Comparison of ENCODE assay signal across 8 cellular contexts in the genomic region with DNA sequence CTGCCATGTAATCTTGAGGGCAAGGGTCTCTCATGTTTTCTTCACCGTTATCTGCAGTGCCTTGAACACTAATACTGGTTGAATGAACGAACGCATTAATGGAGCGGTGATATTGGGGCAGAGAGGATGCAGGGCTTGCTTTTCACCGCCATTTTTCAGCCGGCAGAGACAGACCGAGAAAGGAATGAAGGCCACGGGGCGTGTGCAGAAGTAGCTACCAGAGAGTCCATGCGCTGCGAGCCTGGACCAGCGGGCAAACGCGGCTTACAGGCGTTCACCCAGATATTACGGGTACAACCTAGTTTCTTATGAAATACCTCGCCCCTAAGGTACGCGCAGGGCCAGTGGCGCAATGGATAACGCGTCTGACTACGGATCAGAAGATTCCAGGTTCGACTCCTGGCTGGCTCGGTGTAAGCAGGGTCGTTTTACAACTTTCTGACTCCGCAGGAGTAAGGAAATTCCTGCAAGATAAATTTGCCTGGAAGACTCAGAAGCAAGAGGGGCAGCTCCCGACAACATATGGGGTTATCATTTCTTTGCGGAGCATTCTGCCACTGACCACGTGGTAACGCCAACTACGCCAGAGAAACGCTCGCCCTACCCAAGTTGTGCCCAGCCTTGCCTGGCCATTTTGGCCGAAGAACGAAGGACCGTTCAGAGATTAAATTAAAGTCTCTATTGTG. TPM values are rescaled to one million over a fixed set of nuclear protein-coding genes. Genes with fewer than 3 reads are reported as not detected.
DNase-seq lines count a peak whose midpoint lies in the region; ATAC-seq, FAIRE-seq and TF ChIP-seq lines count a peak whose summit lies in the region.

No MANE protein-coding gene starts in this region.

- H4K20me1 ChIP-seq in H1 (replicated peaks in 1 of 2; ENCODE audit: control insufficient read depth in 1 of 2, insufficient read depth in 2 of 2, low read length in 2 of 2) = no peaks in the 10 kb centered on the region

- no peak overlapping the region for H2BK15ac ChIP-seq in H1 (ENCODE audit: low read length)

- no peak overlapping the region for H4K5ac ChIP-seq in H1 (ENCODE audit: insufficient read length, low read depth, low read length)

- no peak overlapping the region for H2BK20ac ChIP-seq in H1 (ENCODE audit: low read length)

- H2BK120ac ChIP-seq in H1 (replicated peaks; ENCODE audit: low read depth, low read length) = peak overlapping the region; percentile 82

- intact Hi-C loops in CD4-positive, alpha-beta T cell (cut with DNase I, micrococcal nuclease) = loop anchor here in 1 of 2 experiments (1.0 to 10.0 kb wide), 5 partner anchors 16 to 937 kb away; partner anchors contain the start of genes BTN2A1, BTN3A3 and ZNF184

- FAIRE-seq in H1 (lab: Jason Lieb, UNC) = no peak

- no peak overlapping the region; the same call in 1 of the 2 replicates for H4K8ac ChIP-seq in H1 (ENCODE audit: extremely low read depth, insufficient read depth, low read length)

- no peak overlapping the region for H3K23ac ChIP-seq in H1 (ENCODE audit: insufficient read length)

- H2BK12ac ChIP-seq in H1 (ENCODE audit: low read depth, low read length) = no peak overlapping the region; the same call in 1 of the 2 replicates

- H3K14ac ChIP-seq in H1 (ENCODE audit: insufficient read length) = no peak overlapping the region

- WGBS in H1 (ENCODE audit: extremely low coverage in 1 of 2, insufficient coverage in 1 of 2, insufficient read length in 1 of 2, insufficient replicate concordance in 2 of 2, low coverage in 1 of 2, low lambda C conversion rate in 2 of 2, missing lambda C conversion rate in 1 of 2), 2 experiments = 2% methylated on average over 37 of the region's 37 CpGs; no CpG with 5 or more reads in 1 of the 2 experiments
- WGBS in mesodermal cell (ENCODE audit: insufficient coverage in 2 of 2), 2 experiments = 0 to 1% methylated on average over 34 to 36 of the region's 37 CpGs

- peak overlapping the region; percentile 55; the same call in 1 of the 2 replicates for H3K18ac ChIP-seq in H1 (ENCODE audit: extremely low read depth, low read length)

- 0 out of 3 replicates have a peak, but pooled peaks of 1 of the 2 experiments have one; percentile 36 for TF ChIP-seq POLR2A in H1 (IDR thresholded peaks at IDR 0.05; ENCODE audit: control extremely low read depth in 1 of 2, low read depth in 2 of 2, low read length in 2 of 2)

- H2BK5ac ChIP-seq in H1 (ENCODE audit: low read depth, low read length) = peak overlapping the region; percentile 92; the same call in 1 of the 2 replicates

- peaks cover 6% of the 10 kb centered on the region for H3K9me3 Mint-ChIP-seq in CD4-positive, alpha-beta T cell

- TF ChIP-seq RAD21 in H1 (IDR thresholded peaks at IDR 0.05 in 1 of 2, conservative IDR thresholded peaks at IDR 0.05 in 1 of 2; ENCODE audit: low read depth in 2 of 2, low read length in 2 of 2) = no peak

- peak overlapping the region; percentile 73 to 88 for H3K4me2 ChIP-seq in H1 (ENCODE audit: insufficient read depth in 1 of 2, low read depth in 2 of 2, low read length in 2 of 2)

- CTCF ChIA-PET in CD4-positive, alpha-beta T cell (lab: Charles Lee) = interaction anchor here (0.8 to 2.2 kb wide), 11 partner anchors 10 to 215 kb away, joined by 3 to 8 read pairs (median 3); no protein-coding TSS in a partner anchor
- CTCF ChIA-PET in H1 (lab: Charles Lee; ENCODE audit: partially characterized antibody) = interaction anchor here (0.7 to 2.1 kb wide), 7 partner anchors 12 to 192 kb away, joined by 3 to 5 read pairs (median 3); no protein-coding TSS in a partner anchor

- H3K36me3 ChIP-seq in H1 (ENCODE audit: control insufficient read depth in 2 of 4, insufficient read depth in 4 of 4, low read length in 3 of 4) (no peaks in the 10 kb centered on the region; a peak in 1 of 8 replicates), mesodermal cell (ENCODE audit: control insufficient read depth, insufficient read depth, low read length) (peaks cover 17% of the 10 kb centered on the region)

- TF ChIP-seq EP300 in H1 (IDR thresholded peaks at IDR 0.05; ENCODE audit: borderline replicate concordance in 1 of 2, low read depth in 2 of 2, low read length in 2 of 2) = 0 out of 3 replicates have a peak, but pooled peaks of 1 of the 2 experiments have one; percentile 49

- H3K27me3 Mint-ChIP-seq in CD4-positive, alpha-beta T cell = peaks cover 19% of the 10 kb centered on the region

- no peak overlapping the region for H3K4ac ChIP-seq in H1 (replicated peaks; ENCODE audit: insufficient read length, low read depth, low read length)

- peak; percentile 63 for ATAC-seq in CD4-positive, alpha-beta T cell (ENCODE audit: poor library complexity)
- peak; percentile 45 for ATAC-seq in GM21360 (IDR thresholded peaks at IDR 0.05; ENCODE audit: unreplicated experiment)

- H3K4me3 Mint-ChIP-seq in CD4-positive, alpha-beta T cell = peak overlapping the region; percentile 94

- H3K56ac ChIP-seq in H1 (replicated peaks; ENCODE audit: insufficient read length, low read depth, low read length) = no peak overlapping the region

- H3K4me1 Mint-ChIP-seq in CD4-positive, alpha-beta T cell (ENCODE audit: low read depth) = peaks cover 64% of the 10 kb centered on the region

- H3K36me3 Mint-ChIP-seq in CD4-positive, alpha-beta T cell (ENCODE audit: low read depth) = peaks cover 52% of the 10 kb centered on the region

- peak overlapping the region; percentile 0 for H4K91ac ChIP-seq in H1 (replicated peaks; ENCODE audit: insufficient read length, low read length)

- peak overlapping the region; percentile 93 for H2AFZ ChIP-seq in H1 (ENCODE audit: low read length)

- no peaks in the 10 kb centered on the region for H3K27me3 ChIP-seq in CD4-positive, alpha-beta T cell (ENCODE audit: control insufficient read depth, insufficient read depth, low read length)
- H3K27me3 ChIP-seq in H1 (replicated peaks in 1 of 4; ENCODE audit: control insufficient read depth in 3 of 4, extremely low read depth in 1 of 4, insufficient read depth in 3 of 4, low read length in 3 of 4) = no peaks in the 10 kb centered on the region

- H3K79me2 ChIP-seq in H1 (ENCODE audit: control insufficient read depth in 1 of 2, insufficient read depth in 2 of 2, low read length in 2 of 2) = peaks cover 0 to 25% of the 10 kb centered on the region in 2 experiments; a peak in 2 of 4 replicates

- no peaks in the 10 kb centered on the region; the same call in none of the 2 replicates for H3K79me1 ChIP-seq in H1 (ENCODE audit: low read depth, low read length)

- TF ChIP-seq CTCF in CD4-positive, alpha-beta T cell (IDR thresholded peaks at IDR 0.05) = no peak
- no peak for TF ChIP-seq CTCF in H1 (IDR thresholded peaks at IDR 0.05; ENCODE audit: control extremely low read depth in 1 of 3, insufficient read depth in 1 of 3, low read depth in 1 of 3, low read length in 3 of 3)

- peak overlapping the region; percentile 98 for H3K27ac Mint-ChIP-seq in CD4-positive, alpha-beta T cell

- H3K9ac ChIP-seq in H1 (replicated peaks in 1 of 4; ENCODE audit: extremely low read depth in 1 of 4, low read depth in 3 of 4, low read length in 3 of 4) = peak overlapping the region; percentile 65 to 88 (median 86)

- no peak overlapping the region for H2AK5ac ChIP-seq in H1 (ENCODE audit: low read depth, low read length)

- no peaks in the 10 kb centered on the region for H3K9me3 ChIP-seq in CD4-positive, alpha-beta T cell (ENCODE audit: control insufficient read depth, low read length)
- H3K9me3 ChIP-seq in H1 (ENCODE audit: insufficient read depth in 2 of 2, low read depth in 1 of 2, low read length in 1 of 2) (no peaks in the 10 kb centered on the region), mesodermal cell (ENCODE audit: control insufficient read depth, low read length) (no peaks in the 10 kb centered on the region)

- H3K4me3 ChIP-seq in H1 (ENCODE audit: extremely low read depth in 1 of 4, insufficient read depth in 2 of 4, low read depth in 3 of 4, low read length in 4 of 4) (peak overlapping the region; percentile 73 to 87 (median 80)), mesodermal cell (ENCODE audit: extremely low read depth, insufficient read depth, low read length, poor library complexity, severe bottlenecking) (peak overlapping the region; percentile 91)

- H3K27ac ChIP-seq in CD4-positive, alpha-beta T cell (ENCODE audit: low read depth, low read length) = peak overlapping the region; percentile 84
- peak overlapping the region; percentile 42; the same call in 1 of the 2 replicates for H3K27ac ChIP-seq in H1 (ENCODE audit: low read depth, low read length)
- peak overlapping the region; percentile 90 for H3K27ac ChIP-seq in mesodermal cell (ENCODE audit: low read depth, low read length, severe bottlenecking)

- DNase-seq in CD4-positive, alpha-beta T cell = peak; percentile 78 to 93 (median 86)
- peak; percentile 89 for DNase-seq in HS-5 (ENCODE audit: low read depth)
- peak; percentile 88 for DNase-seq in NK-92 treated with Interleukin-12 subunit alpha and Interleukin-12 subunit beta, amount 100 ng/mL, for 24 hours (lab: John Stamatoyannopoulos, UW)
- DNase-seq in activated CD8-positive, alpha-beta memory T cell treated with anti-CD3 and anti-CD28 coated beads for 48 hours (ENCODE audit: low read depth in 2 of 3, low spot score in 2 of 3) = peak; percentile 81 to 95 (median 93)
- peak in 1 of 2 experiments; percentile 98 for DNase-seq in H1 (ENCODE audit: low read depth in 1 of 2, low spot score in 2 of 2)
- DNase-seq in stimulated activated CD8-positive, alpha-beta memory T cell treated with anti-CD3 and anti-CD28 coated beads, Interleukin-15, amount 100 ng/mL, for 1 hour (ENCODE audit: low read depth) = peak; percentile 86

- POLR2A ChIA-PET in CD4-positive, alpha-beta T cell (lab: Charles Lee) = interaction anchor here (0.6 to 4.4 kb wide), 69 partner anchors 9 to 1759 kb away, joined by 3 to 113 read pairs (median 5); a partner anchor contains a TSS
- POLR2A ChIA-PET in H1 (lab: Charles Lee; ENCODE audit: partially characterized antibody) = interaction anchor here (0.6 to 3.6 kb wide), 24 partner anchors 9 to 610 kb away, joined by 3 to 40 read pairs (median 4); partner anchors contain the start of gene BTN2A2

- H3K4me1 ChIP-seq in H1 (replicated peaks in 1 of 4; ENCODE audit: control insufficient read depth in 3 of 4, insufficient read depth in 4 of 4, low read length in 3 of 4) = peaks cover 0 to 4% (median 3%) of the 10 kb centered on the region in 4 experiments; a peak in 5 of 7 replicates
- no peaks in the 10 kb centered on the region for H3K4me1 ChIP-seq in mesodermal cell (ENCODE audit: control insufficient read depth, insufficient read depth, low read length, poor library complexity, severe bottlenecking)

- peaks cover 10% of the 10 kb centered on the region; the same call in 1 of the 2 replicates for H3K23me2 ChIP-seq in H1 (ENCODE audit: low read depth, low read length)

RNA-seq across cellular contexts. Expression of gene HMGN4, which starts 0.9 kb away (rescaled TPM):
- total RNA-seq in CD4-positive, alpha-beta T cell = 10 to 100 TPM; 22.7 to 24.8 TPM
- 61.9 and 66.4 TPM in 2 replicates for total RNA-seq in H1 (2021; fragmentation: NEBNext Ultra II Directional; extraction: Animal tissue kit (Norgen Biotek cat#: 25700))
- 18.3 and 23.4 TPM in 2 replicates for polyA plus RNA-seq in H1 (2011; rRNA removed)
- polyA plus RNA-seq in H1 (2011; cell fraction: cytosol; rRNA removed) = 36.0 TPM
- polyA plus RNA-seq in H1 (2011; cell fraction: nucleus; rRNA removed) = 10.5 TPM
- polyA plus RNA-seq in H1 (2012, experiment 1 of 2) = 47.5 to 70.6 TPM (median 56.2 TPM) in 4 replicates
- 12.3 TPM for polyA plus RNA-seq in H1 (2012, experiment 2 of 2)
- polyA plus RNA-seq in H1 (2013, experiment 1 of 2) = 31.2 TPM
- 33.0 TPM for polyA plus RNA-seq in H1 (2013, experiment 2 of 2)
- 26.4 and 39.0 TPM in 2 replicates for polyA minus RNA-seq in H1 (2011; rRNA and poly(A)+ RNA removed)
- polyA minus RNA-seq in H1 (2011; cell fraction: cytosol; rRNA and poly(A)+ RNA removed) = 23.9 TPM
- 10.3 TPM for polyA minus RNA-seq in H1 (2011; cell fraction: nucleus; rRNA and poly(A)+ RNA removed)
- 67.9 TPM for polyA plus RNA-seq in mesodermal cell (2013, experiment 1 of 2)
- 65.0 TPM for polyA plus RNA-seq in mesodermal cell (2013, experiment 2 of 2)

RNA-seq across cellular contexts. Expression of gene BTN1A1, which starts 37.2 kb away (rescaled TPM):
- not detected for total RNA-seq in CD4-positive, alpha-beta T cell
- total RNA-seq in H1 (2021; fragmentation: NEBNext Ultra II Directional; extraction: Animal tissue kit (Norgen Biotek cat#: 25700)) = 0.28 and 0.55 TPM in 2 replicates
- 0.22 and 0.35 TPM in 2 replicates for polyA plus RNA-seq in H1 (2011; rRNA removed)
- polyA plus RNA-seq in H1 (2011; cell fraction: cytosol; rRNA removed) = 0.30 TPM
- polyA plus RNA-seq in H1 (2011; cell fraction: nucleus; rRNA removed) = 0.21 TPM
- 0.23 to 0.55 TPM (median 0.37 TPM) in 4 replicates for polyA plus RNA-seq in H1 (2012, experiment 1 of 2)
- polyA plus RNA-seq in H1 (2012, experiment 2 of 2) = 0.26 TPM
- polyA plus RNA-seq in H1 (2013, experiment 1 of 2) = 0.51 TPM
- polyA plus RNA-seq in H1 (2013, experiment 2 of 2) = 0.63 TPM
- 0.10 and 0.32 TPM in 2 replicates for polyA minus RNA-seq in H1 (2011; rRNA and poly(A)+ RNA removed)
- not detected for polyA minus RNA-seq in H1 (2011; cell fraction: cytosol; rRNA and poly(A)+ RNA removed)
- polyA minus RNA-seq in H1 (2011; cell fraction: nucleus; rRNA and poly(A)+ RNA removed) = 0.30 TPM
- polyA plus RNA-seq in mesodermal cell (2013, experiment 1 of 2) = not detected
- not detected for polyA plus RNA-seq in mesodermal cell (2013, experiment 2 of 2)

RNA-seq across cellular contexts. Expression of gene ABT1, which starts 59.5 kb away (rescaled TPM):
- total RNA-seq in CD4-positive, alpha-beta T cell = 10 to 100 TPM; 39.8 to 40.4 TPM
- total RNA-seq in H1 (2021; fragmentation: NEBNext Ultra II Directional; extraction: Animal tissue kit (Norgen Biotek cat#: 25700)) = 20.5 and 20.6 TPM in 2 replicates
- polyA plus RNA-seq in H1 (2011; rRNA removed) = 28.4 and 30.7 TPM in 2 replicates
- 26.5 TPM for polyA plus RNA-seq in H1 (2011; cell fraction: cytosol; rRNA removed)
- 17.6 TPM for polyA plus RNA-seq in H1 (2011; cell fraction: nucleus; rRNA removed)
- polyA plus RNA-seq in H1 (2012, experiment 1 of 2) = 15.1 to 19.6 TPM (median 18.5 TPM) in 4 replicates
- 19.3 TPM for polyA plus RNA-seq in H1 (2012, experiment 2 of 2)
- 16.1 TPM for polyA plus RNA-seq in H1 (2013, experiment 1 of 2)
- 16.3 TPM for polyA plus RNA-seq in H1 (2013, experiment 2 of 2)
- polyA minus RNA-seq in H1 (2011; rRNA and poly(A)+ RNA removed) = 10.8 and 10.9 TPM in 2 replicates
- polyA minus RNA-seq in H1 (2011; cell fraction: cytosol; rRNA and poly(A)+ RNA removed) = 10.6 TPM
- polyA minus RNA-seq in H1 (2011; cell fraction: nucleus; rRNA and poly(A)+ RNA removed) = 12.5 TPM
- polyA plus RNA-seq in mesodermal cell (2013, experiment 1 of 2) = 20.4 TPM
- polyA plus RNA-seq in mesodermal cell (2013, experiment 2 of 2) = 19.2 TPM
